Comparison of ENCODE assay signal across 8 cellular contexts in genomic region chr2:191165190-191165643, GRCh38. TPM values are rescaled to one million over a fixed set of nuclear protein-coding genes. Genes with fewer than 3 reads are reported as not detected.
DNase-seq lines count a peak whose midpoint lies in the region; ATAC-seq and TF ChIP-seq lines count a peak whose summit lies in the region.

No MANE protein-coding gene starts in this region.

- no peaks in the 10 kb centered on the region for H3K9me3 Mint-ChIP-seq in immature natural killer cell
- H3K9me3 Mint-ChIP-seq in stimulated activated memory B cell treated with anti-CD40 and anti-IgM and Interleukin-4, amounts not matched to agents 10 μg/mL and 1 μg/mL and 100 μg/mL, for 72 hours, result no peaks in the 10 kb centered on the region
- no peaks in the 10 kb centered on the region for H3K9me3 Mint-ChIP-seq in T-helper 2 cell treated with Interferon-gamma antibody and Interleukin-4, amounts not matched to agents 5 μg/mL and 100 μg/mL, for 36 hours

- H3K27ac Mint-ChIP-seq in immature natural killer cell, result peak overlapping the region in 1 of 6 donors; percentile 11
- H3K27ac Mint-ChIP-seq in stimulated activated memory B cell treated with anti-CD40 and anti-IgM and Interleukin-4, amounts not matched to agents 10 μg/mL and 1 μg/mL and 100 μg/mL, for 72 hours, result no peak overlapping the region
- H3K27ac Mint-ChIP-seq in T-helper 2 cell treated with Interferon-gamma antibody and Interleukin-4, amounts not matched to agents 5 μg/mL and 100 μg/mL, for 36 hours, result no peak overlapping the region

- no peaks in the 10 kb centered on the region for H3K27me3 Mint-ChIP-seq in immature natural killer cell (ENCODE audit: low read depth in 3 of 3)
- H3K27me3 Mint-ChIP-seq in stimulated activated memory B cell treated with anti-CD40 and anti-IgM and Interleukin-4, amounts not matched to agents 10 μg/mL and 1 μg/mL and 100 μg/mL, for 72 hours, result peaks cover 35% of the 10 kb centered on the region
- peaks cover 8% of the 10 kb centered on the region for H3K27me3 Mint-ChIP-seq in T-helper 2 cell treated with Interferon-gamma antibody and Interleukin-4, amounts not matched to agents 5 μg/mL and 100 μg/mL, for 36 hours (ENCODE audit: low read depth)

- H3K4me1 Mint-ChIP-seq in immature natural killer cell, result peaks cover 7 to 8% of the 10 kb centered on the region in 2 donors
- H3K4me1 Mint-ChIP-seq in stimulated activated memory B cell treated with anti-CD40 and anti-IgM and Interleukin-4, amounts not matched to agents 10 μg/mL and 1 μg/mL and 100 μg/mL, for 72 hours, result peaks cover 5% of the 10 kb centered on the region
- peaks cover 17% of the 10 kb centered on the region for H3K4me1 Mint-ChIP-seq in T-helper 2 cell treated with Interferon-gamma antibody and Interleukin-4, amounts not matched to agents 5 μg/mL and 100 μg/mL, for 36 hours (ENCODE audit: low read depth)

- peak; percentile 73 for ATAC-seq in HG02884 (IDR thresholded peaks at IDR 0.05; ENCODE audit: unreplicated experiment)
- peak; percentile 60 for ATAC-seq in stimulated activated memory B cell treated with anti-CD40 and anti-IgM and Interleukin-4, amounts not matched to agents 10 μg/mL and 1 μg/mL and 100 μg/mL, for 72 hours

- TF ChIP-seq CTCF in GM13977 (IDR thresholded peaks at IDR 0.05; ENCODE audit: extremely low read depth, insufficient read depth, missing control alignments), result peak; percentile 56

- H3K36me3 Mint-ChIP-seq in immature natural killer cell, result no peaks in the 10 kb centered on the region
- no peaks in the 10 kb centered on the region for H3K36me3 Mint-ChIP-seq in stimulated activated memory B cell treated with anti-CD40 and anti-IgM and Interleukin-4, amounts not matched to agents 10 μg/mL and 1 μg/mL and 100 μg/mL, for 72 hours
- no peaks in the 10 kb centered on the region for H3K36me3 Mint-ChIP-seq in T-helper 2 cell treated with Interferon-gamma antibody and Interleukin-4, amounts not matched to agents 5 μg/mL and 100 μg/mL, for 36 hours (ENCODE audit: low read depth)

- in situ Hi-C loops in GM13977 (cut with MboI; ENCODE audit: low pct_unique_long_range_greater_than_20kb, low sequenced_read_pairs, unreplicated experiment), result loop anchor here (25.0 kb wide), 1 partner anchor 347 kb away; no protein-coding TSS in a partner anchor

- no peak overlapping the region for H3K4me3 Mint-ChIP-seq in immature natural killer cell
- no peak overlapping the region for H3K4me3 Mint-ChIP-seq in stimulated activated memory B cell treated with anti-CD40 and anti-IgM and Interleukin-4, amounts not matched to agents 10 μg/mL and 1 μg/mL and 100 μg/mL, for 72 hours
- H3K4me3 Mint-ChIP-seq in T-helper 2 cell treated with Interferon-gamma antibody and Interleukin-4, amounts not matched to agents 5 μg/mL and 100 μg/mL, for 36 hours, result no peak overlapping the region

- DNase-seq in AML-193 (lab: John Stamatoyannopoulos, UW), result peak; percentile 48 to 51
- peak; percentile 43 for DNase-seq in GM13977 (ENCODE audit: low spot score)
- peak; percentile 54 for DNase-seq in NCI-H460 (ENCODE audit: extremely low read depth, low read depth)
- peak; percentile 74 for DNase-seq in astrocyte of the hippocampus (ENCODE audit: low read depth, low spot score)
- DNase-seq in immature natural killer cell, result peak; percentile 42 to 50 (median 49)
- no peak for DNase-seq in T-helper 2 cell treated with Interferon-gamma antibody and Interleukin-4, amounts not matched to agents 5 μg/mL and 100 μg/mL, for 36 hours (ENCODE audit: low spot score)

RNA-seq across cellular contexts. Expression of gene STAT4, which starts 14.4 kb away (rescaled TPM):
- total RNA-seq in NCI-H460 (2014; rRNA removed; shearing (Covaris generic)), result 10.4 and 12.7 TPM in 2 replicates
- polyA plus RNA-seq in NCI-H460 (2014; cell fraction: nucleus; rRNA removed), result 16.4 and 17.6 TPM in 2 replicates
- polyA plus RNA-seq in immature natural killer cell, result 100 to 1,000 TPM in 1 of 3 donors, 10 to 100 TPM in 2; 80.6 to 143 (median 91.7) TPM
